Comparison of ENCODE assay signal across 8 cellular contexts in genomic region chr16:4316103-4316731, GRCh38. TPM values are rescaled to one million over a fixed set of nuclear protein-coding genes. Genes with fewer than 3 reads are reported as not detected.
DNase-seq lines count a peak whose midpoint lies in the region; ATAC-seq and TF ChIP-seq lines count a peak whose summit lies in the region.

No MANE protein-coding gene starts in this region.

- H3K14ac ChIP-seq in mesenchymal stem cell (ENCODE audit: low read length in 2 of 2), result peak overlapping the region; percentile 9 to 83

- no peak for ATAC-seq in stimulated activated naive CD8-positive, alpha-beta T cell treated with anti-CD3 and anti-CD28 coated beads, Interleukin-15, amount 100 ng/mL, for 72 hours
- no peak for ATAC-seq in stimulated activated naive CD8-positive, alpha-beta T cell treated with anti-CD3 and anti-CD28 coated beads, Interleukin-15, Interleukin-2, amounts not matched to agents 100 U/mL and 50 U/mL, for 24 hours
- peak; percentile 6 for ATAC-seq in body of pancreas
- no peak for ATAC-seq in HG03159 (IDR thresholded peaks at IDR 0.05; ENCODE audit: unreplicated experiment)
- ATAC-seq in HG03521 (IDR thresholded peaks at IDR 0.05; ENCODE audit: unreplicated experiment), result no peak

- no peaks in the 10 kb centered on the region for H3K9me3 ChIP-seq in body of pancreas
- no peaks in the 10 kb centered on the region for H3K9me3 ChIP-seq in mesenchymal stem cell (ENCODE audit: control insufficient read depth, low read length)

- H2AK5ac ChIP-seq in mesenchymal stem cell (ENCODE audit: low read length, severe bottlenecking), result no peak overlapping the region

- H4K91ac ChIP-seq in mesenchymal stem cell (ENCODE audit: low read length), result no peak overlapping the region

- peaks cover 70% of the 10 kb centered on the region for H3K4me1 ChIP-seq in body of pancreas
- H3K4me1 ChIP-seq in mesenchymal stem cell (ENCODE audit: control insufficient read depth, insufficient read depth, low read depth, low read length), result peaks cover 62% of the 10 kb centered on the region

- H3K27ac ChIP-seq in body of pancreas, result peak overlapping the region; percentile 74 to 91 (median 87)
- peak overlapping the region; percentile 86 for H3K27ac ChIP-seq in mesenchymal stem cell (ENCODE audit: low read length, poor library complexity, severe bottlenecking)

- H3K4me1 Mint-ChIP-seq in stimulated activated naive CD8-positive, alpha-beta T cell treated with anti-CD3 and anti-CD28 coated beads, Interleukin-15, amount 100 ng/mL, for 72 hours, result peaks cover 36% of the 10 kb centered on the region

- H4K8ac ChIP-seq in mesenchymal stem cell (ENCODE audit: low read length), result peak overlapping the region; percentile 22

- H3K27me3 Mint-ChIP-seq in stimulated activated naive CD8-positive, alpha-beta T cell treated with anti-CD3 and anti-CD28 coated beads, Interleukin-15, amount 100 ng/mL, for 72 hours, result peaks cover 48% of the 10 kb centered on the region

- H2BK5ac ChIP-seq in mesenchymal stem cell (ENCODE audit: low read depth, low read length, poor library complexity, severe bottlenecking), result peak overlapping the region; percentile 95

- 0 to 1% methylated on average over 3 to 30 of the region's 85 CpGs for WGBS in body of pancreas, 2 donors
- WGBS in mesenchymal stem cell, result 2% methylated on average over 19 of the region's 85 CpGs

- H3K9ac ChIP-seq in mesenchymal stem cell (ENCODE audit: low read length), result peak overlapping the region; percentile 83

- peaks cover 6% of the 10 kb centered on the region for H3K79me1 ChIP-seq in mesenchymal stem cell (replicated peaks; ENCODE audit: low read length, poor library complexity, severe bottlenecking)

- no peak overlapping the region for H3K27ac Mint-ChIP-seq in stimulated activated naive CD8-positive, alpha-beta T cell treated with anti-CD3 and anti-CD28 coated beads, Interleukin-15, amount 100 ng/mL, for 72 hours

- peak overlapping the region; percentile 53 to 69 for H3K4me3 Mint-ChIP-seq in stimulated activated naive CD8-positive, alpha-beta T cell treated with anti-CD3 and anti-CD28 coated beads, Interleukin-15, amount 100 ng/mL, for 72 hours

- peak overlapping the region; percentile 50 for H3K4me2 ChIP-seq in mesenchymal stem cell (ENCODE audit: low read length, poor library complexity, severe bottlenecking)

- H3K4ac ChIP-seq in mesenchymal stem cell (ENCODE audit: low read depth in 1 of 2, low read length in 2 of 2), result peak overlapping the region; percentile 12 to 59

- no peak for TF ChIP-seq POLR2A in body of pancreas (IDR thresholded peaks at IDR 0.05)

- H3K27me3 ChIP-seq in body of pancreas (no peaks in the 10 kb centered on the region), mesenchymal stem cell (ENCODE audit: control insufficient read depth in 1 of 2, insufficient read depth in 1 of 2, low read length in 2 of 2) (no peaks in the 10 kb centered on the region)

- H2BK12ac ChIP-seq in mesenchymal stem cell (ENCODE audit: low read length in 2 of 2), result no peak overlapping the region

- no peak overlapping the region for H2AFZ ChIP-seq in mesenchymal stem cell (ENCODE audit: low read depth, low read length)

- H3K36me3 ChIP-seq in body of pancreas (replicated peaks in 1 of 2; ENCODE audit: insufficient read depth in 1 of 2, low read depth in 2 of 2), result no peaks in the 10 kb centered on the region
- peaks cover 0 to 7% of the 10 kb centered on the region in 2 experiments for H3K36me3 ChIP-seq in mesenchymal stem cell (ENCODE audit: control insufficient read depth in 1 of 2, insufficient read depth in 2 of 2, low read depth in 1 of 2, low read length in 2 of 2)

- peak overlapping the region in 1 of 2 experiments; percentile 85 for H3K23ac ChIP-seq in mesenchymal stem cell (ENCODE audit: low read length in 2 of 2)

- H3K4me3 ChIP-seq in body of pancreas (peak overlapping the region; percentile 1 to 13), mesenchymal stem cell (ENCODE audit: insufficient read depth in 1 of 2, low read depth in 1 of 2, low read length in 2 of 2) (peak overlapping the region; percentile 62 to 89)

- peak overlapping the region; percentile 44 to 52 for H3K18ac ChIP-seq in mesenchymal stem cell (ENCODE audit: low read depth in 1 of 2, low read length in 2 of 2)

- DNase-seq in stimulated activated naive CD8-positive, alpha-beta T cell treated with anti-CD3 and anti-CD28 coated beads, Interleukin-15, amount 100 ng/mL, for 72 hours, result no peak
- DNase-seq in stimulated activated naive CD8-positive, alpha-beta T cell treated with anti-CD3 and anti-CD28 coated beads, Interleukin-15, Interleukin-2, amounts not matched to agents 100 U/mL and 50 U/mL, for 24 hours, result no peak
- DNase-seq in body of pancreas, result no peak
- DNase-seq in mesenchymal stem cell, result peak; percentile 50
- DNase-seq in DMS153 (lab: John Stamatoyannopoulos, UW), result no peak
- no peak for DNase-seq in stimulated activated CD4-positive, alpha-beta T cell treated with anti-CD3 and anti-CD28 coated beads, Interleukin-2, amount 100 ng/mL, for 48 hours

- intact Hi-C loops in body of pancreas (cut with DNase I), result loop anchor here (5.0 kb wide), 1 partner anchor 44 kb away; the partner anchor contains the start of gene TFAP4

- peak overlapping the region; percentile 88 for H2BK120ac ChIP-seq in mesenchymal stem cell (ENCODE audit: low read depth, low read length)

- TF ChIP-seq CTCF in body of pancreas (IDR thresholded peaks at IDR 0.05), result no peak

- H2BK15ac ChIP-seq in mesenchymal stem cell (ENCODE audit: low read depth, poor library complexity, severe bottlenecking), result peak overlapping the region; percentile 26

- no peaks in the 10 kb centered on the region for H3K9me3 Mint-ChIP-seq in stimulated activated naive CD8-positive, alpha-beta T cell treated with anti-CD3 and anti-CD28 coated beads, Interleukin-15, amount 100 ng/mL, for 72 hours

RNA-seq across cellular contexts. Expression of gene GLIS2, which starts 0.3 kb away (rescaled TPM):
- 1 to 10 TPM; 6.0 to 6.3 TPM for total RNA-seq in body of pancreas
- polyA plus RNA-seq in mesenchymal stem cell (2013, experiment 1 of 2), result 20.9 TPM
- 19.9 TPM for polyA plus RNA-seq in mesenchymal stem cell (2013, experiment 2 of 2)

RNA-seq across cellular contexts. Expression of gene PAM16, which starts 34.9 kb away (rescaled TPM):
- 10 to 100 TPM; 25.9 to 27.7 TPM for total RNA-seq in body of pancreas
- polyA plus RNA-seq in mesenchymal stem cell (2013, experiment 1 of 2), result 39.3 TPM
- polyA plus RNA-seq in mesenchymal stem cell (2013, experiment 2 of 2), result 43.3 TPM

RNA-seq across cellular contexts. Expression of gene TFAP4, which starts 43.4 kb away (rescaled TPM):
- 10 to 100 TPM in 1 of 2 donors, 1 to 10 TPM in 1; 8.3 to 18.8 TPM for total RNA-seq in body of pancreas
- 6.0 TPM for polyA plus RNA-seq in mesenchymal stem cell (2013, experiment 1 of 2)
- polyA plus RNA-seq in mesenchymal stem cell (2013, experiment 2 of 2), result 5.8 TPM

RNA-seq across cellular contexts. Expression of gene VASN, which starts 55.4 kb away (rescaled TPM):
- 10 to 100 TPM; 14.3 to 22.1 TPM for total RNA-seq in body of pancreas
- 127 TPM for polyA plus RNA-seq in mesenchymal stem cell (2013, experiment 1 of 2)
- polyA plus RNA-seq in mesenchymal stem cell (2013, experiment 2 of 2), result 127 TPM
